1 cellular context compared by ENCODE assay signal in genomic region chr1:206787956-206788355, GRCh38.
TF ChIP-seq lines count a peak whose summit lies in the region.

No MANE protein-coding gene starts in this region.

TF ChIP-seq in GM12878, 131 proteins besides CTCF, POLR2A, EP300 and RAD21:
- TF ChIP-seq ZNF384 (IDR thresholded peaks at IDR 0.05; ENCODE audit: borderline replicate concordance, low read depth, low read length) (no peak), HDAC2 (IDR thresholded peaks at IDR 0.05) (no peak), PBX3 (IDR thresholded peaks at IDR 0.05; ENCODE audit: insufficient replicate concordance, low read depth, low read length) (peak; percentile 38), RBBP5 (conservative IDR thresholded peaks at IDR 0.05) (no peak), BCL3 (IDR thresholded peaks at IDR 0.05; ENCODE audit: borderline replicate concordance, insufficient read depth, low read depth, low read length, poor library complexity, severe bottlenecking) (peak; percentile 70), TCF3 (IDR thresholded peaks at IDR 0.05; ENCODE audit: borderline replicate concordance, insufficient read depth, low read depth, low read length) (no peak), YY1 (IDR thresholded peaks at IDR 0.05; ENCODE audit: low read depth, low read length) (no peak), CHD4 (IDR thresholded peaks at IDR 0.05) (no peak)
